Comparison of ENCODE assay signal across 8 cellular contexts in the genomic region with DNA sequence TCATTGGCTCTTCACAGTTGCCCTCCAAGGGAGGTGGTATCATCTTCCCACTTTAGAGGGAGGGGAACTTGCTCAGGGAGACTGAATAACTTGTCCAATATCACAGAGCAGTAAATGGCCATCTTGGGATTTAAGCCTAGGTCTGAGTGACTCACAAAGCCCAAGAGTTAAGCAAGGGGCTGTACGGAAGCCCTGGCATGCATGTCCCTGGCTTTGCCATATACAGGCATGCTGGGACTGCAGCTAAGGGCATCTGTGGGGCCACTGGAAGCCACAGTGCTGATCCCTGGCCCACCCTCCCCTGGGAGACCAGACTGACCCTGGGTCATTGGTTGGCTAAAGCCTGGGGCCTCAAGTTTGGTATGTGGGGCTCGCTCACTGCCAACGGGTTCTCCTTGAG. TPM values are rescaled to one million over a fixed set of nuclear protein-coding genes. Genes with fewer than 3 reads are reported as not detected.
A peak's percentile ranks its signal among the peaks of the same experiment; 100 is the strongest.
DNase-seq lines count a peak whose midpoint lies in the region; ATAC-seq and TF ChIP-seq lines count a peak whose summit lies in the region.

No MANE protein-coding gene starts in this region.

- H3K27me3 Mint-ChIP-seq in T-helper 17 cell, result no peaks in the 10 kb centered on the region

- H3K4me1 ChIP-seq in esophagus squamous epithelium (peaks cover 72 to 99% (median 78%) of the 10 kb centered on the region in 3 donors), gastrocnemius medialis (peaks cover 76 to 92% of the 10 kb centered on the region in 2 donors)

- no peak for ATAC-seq in T-helper 17 cell
- peak in 1 of 2 donors; percentile 7 for ATAC-seq in gastrocnemius medialis
- no peak for ATAC-seq in GM21390 (IDR thresholded peaks at IDR 0.05; ENCODE audit: unreplicated experiment)
- no peak for ATAC-seq in GM21825 (IDR thresholded peaks at IDR 0.05; ENCODE audit: unreplicated experiment)

- peak overlapping the region; percentile 95 for H3K4me3 Mint-ChIP-seq in T-helper 17 cell

- DNase-seq in EH (ENCODE audit: low read depth), result peak; percentile 34
- DNase-seq in T-helper 17 cell, result no peak
- no peak for DNase-seq in esophagus squamous epithelium (lab: John Stamatoyannopoulos, UW)
- DNase-seq in gastrocnemius medialis, result no peak
- no peak for DNase-seq in middle frontal gyrus (ENCODE audit: extremely low spot score, low spot score)
- no peak for DNase-seq in stimulated activated CD4-positive, alpha-beta T cell treated with anti-CD3 and anti-CD28 coated beads, Interleukin-2, amount 100 ng/mL, for 24 hours

- H3K36me3 ChIP-seq in esophagus squamous epithelium (peaks cover 0 to 5% (median 0%) of the 10 kb centered on the region in 3 donors), gastrocnemius medialis (no peaks in the 10 kb centered on the region)

- H3K9me3 ChIP-seq in T-helper 17 cell (ENCODE audit: control insufficient read depth, low read length, poor library complexity, severe bottlenecking) (peaks cover 2% of the 10 kb centered on the region), esophagus squamous epithelium (no peaks in the 10 kb centered on the region), gastrocnemius medialis (no peaks in the 10 kb centered on the region)

- H3K27me3 ChIP-seq in esophagus squamous epithelium, result no peaks in the 10 kb centered on the region
- H3K27me3 ChIP-seq in gastrocnemius medialis, result no peaks in the 10 kb centered on the region

- WGBS in esophagus squamous epithelium, 2 donors, result 72% methylated on average over 3 of the region's 3 CpGs; no CpG with 5 or more reads in 1 of the 2 donors

- H3K27ac Mint-ChIP-seq in T-helper 17 cell, result peak overlapping the region; percentile 96

- intact Hi-C loops in esophagus squamous epithelium (cut with DNase I), result loop anchor here (5.0 kb wide), 2 partner anchors 43 to 58 kb away; no protein-coding TSS in a partner anchor
- intact Hi-C loops in gastrocnemius medialis (cut with DNase I; ENCODE audit: low total_unique reads), result loop anchor here (5.0 kb wide), 3 partner anchors 158 to 453 kb away; a partner anchor contains a TSS

- H3K27ac ChIP-seq in esophagus squamous epithelium, result peak overlapping the region; percentile 91 to 99 (median 95)
- H3K27ac ChIP-seq in gastrocnemius medialis, result peak overlapping the region; percentile 77 to 91 (median 86)

- TF ChIP-seq POLR2A in esophagus squamous epithelium (IDR thresholded peaks at IDR 0.05) (no peak), gastrocnemius medialis (IDR thresholded peaks at IDR 0.05) (no peak)

- H3K36me3 Mint-ChIP-seq in T-helper 17 cell (ENCODE audit: low read depth), result peaks cover 5% of the 10 kb centered on the region

- peaks cover 63% of the 10 kb centered on the region for H3K4me1 Mint-ChIP-seq in T-helper 17 cell

- in situ Hi-C loops in gastrocnemius medialis (cut with MboI; ENCODE audit: low sequenced_read_pairs in 4 of 4), result no loop called here

- TF ChIP-seq CTCF in esophagus squamous epithelium (IDR thresholded peaks at IDR 0.05) (no peak), gastrocnemius medialis (IDR thresholded peaks at IDR 0.05 in 4 of 5, conservative IDR thresholded peaks at IDR 0.05 in 1 of 5) (no peak)

- H3K4me3 ChIP-seq in esophagus squamous epithelium (peak overlapping the region in 3 of 4 donors; percentile 68 to 96 (median 75)), gastrocnemius medialis (peak overlapping the region in 1 of 4 donors; percentile 69)

RNA-seq across cellular contexts. Expression of a gene that starts 3.1 kb away (rescaled TPM):
- 100 to 1,000 TPM; 119 to 124 TPM for total RNA-seq in T-helper 17 cell
- total RNA-seq in esophagus squamous epithelium, result 10 to 100 TPM; 34.1 to 51.7 (median 44.8) TPM
- 10 to 100 TPM in 3 of 4 donors, 1 to 10 TPM in 1; 7.9 to 20.7 (median 16.9) TPM for total RNA-seq in gastrocnemius medialis

RNA-seq across cellular contexts. Expression of a gene that starts 50.7 kb away (rescaled TPM):
- under 1 TPM; 0.31 to 0.37 TPM for total RNA-seq in T-helper 17 cell
- total RNA-seq in esophagus squamous epithelium, result under 1 TPM in 2 of 4 donors, not detected in 2; under 0.01 to 0.15 TPM
- total RNA-seq in gastrocnemius medialis, result not detected
